8 cellular contexts compared by ENCODE assay signal in the genomic region with DNA sequence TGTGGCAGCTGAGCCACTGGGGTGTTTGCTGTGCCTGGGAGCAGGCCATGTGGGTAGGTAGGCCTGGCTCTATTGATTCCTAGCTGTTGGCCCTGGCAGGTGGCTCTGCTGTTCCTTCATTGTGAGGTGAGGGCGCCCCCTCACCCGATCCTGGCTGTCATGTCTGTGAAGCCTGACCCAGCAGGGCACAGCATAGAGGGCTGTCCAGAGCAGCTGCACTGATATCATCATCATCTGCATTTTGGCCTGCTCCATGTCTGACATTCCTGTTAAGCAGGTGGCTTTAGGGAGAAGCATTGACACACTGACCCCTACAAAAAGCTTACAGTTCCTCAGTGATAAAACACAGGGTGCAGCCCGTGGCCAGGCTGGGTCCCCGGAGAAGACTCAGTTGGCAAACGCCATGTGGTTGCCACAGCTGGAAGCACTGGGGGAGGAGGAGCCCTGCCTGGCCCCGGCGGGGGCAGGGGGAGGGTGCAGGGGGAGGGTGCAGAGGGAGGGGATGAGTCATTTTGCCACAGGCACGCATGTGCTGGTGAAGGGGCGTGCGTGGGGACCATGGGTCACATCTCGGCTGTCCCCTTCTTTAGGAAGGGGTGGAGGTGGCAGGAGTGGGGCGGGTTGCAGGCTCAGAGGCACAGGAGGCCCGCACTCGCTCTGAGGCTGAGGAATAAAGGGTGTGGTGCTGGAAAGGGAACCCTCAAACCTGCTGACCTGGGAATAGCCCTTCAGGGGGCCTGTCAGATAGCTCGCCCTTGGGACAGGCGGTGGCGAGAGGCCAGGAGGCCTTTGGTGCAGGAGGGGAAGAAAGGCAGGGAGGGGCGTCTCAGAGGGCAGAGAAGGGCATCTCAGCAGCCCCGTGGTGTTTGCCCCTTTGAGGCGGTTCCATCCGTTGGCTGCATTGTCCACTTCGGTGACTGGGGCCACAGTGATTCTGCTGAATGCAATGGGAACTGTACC. TPM values are rescaled to one million over a fixed set of nuclear protein-coding genes. Genes with fewer than 3 reads are reported as not detected.
DNase-seq lines count a peak whose midpoint lies in the region; ATAC-seq, FAIRE-seq and TF ChIP-seq lines count a peak whose summit lies in the region.

No MANE protein-coding gene starts in this region.

- peaks cover 0 to 6% (median under 1%) of the 10 kb centered on the region in 4 experiments; a peak in 3 of 7 replicates for H3K4me1 ChIP-seq in H1 (replicated peaks in 1 of 4; ENCODE audit: control insufficient read depth in 3 of 4, insufficient read depth in 4 of 4, low read length in 3 of 4)

- no peak overlapping the region for H3K14ac ChIP-seq in H1 (ENCODE audit: insufficient read length)

- H3K27me3 ChIP-seq in H1 (replicated peaks in 1 of 4; ENCODE audit: control insufficient read depth in 3 of 4, extremely low read depth in 1 of 4, insufficient read depth in 3 of 4, low read length in 3 of 4), result no peaks in the 10 kb centered on the region

- H4K91ac ChIP-seq in H1 (replicated peaks; ENCODE audit: insufficient read length, low read length), result peak overlapping the region; percentile 48

- H2BK20ac ChIP-seq in H1 (ENCODE audit: low read length), result peak overlapping the region; percentile 9; the same call in 1 of the 2 replicates

- peaks cover 0 to 3% of the 10 kb centered on the region in 2 experiments; a peak in 2 of 4 replicates for H3K79me2 ChIP-seq in H1 (ENCODE audit: control insufficient read depth in 1 of 2, insufficient read depth in 2 of 2, low read length in 2 of 2)

- FAIRE-seq in H1 (lab: Jason Lieb, UNC), result no peak

- peak; percentile 14 for ATAC-seq in HG02870 (IDR thresholded peaks at IDR 0.05; ENCODE audit: unreplicated experiment)

- H3K36me3 ChIP-seq in H1 (ENCODE audit: control insufficient read depth in 2 of 4, insufficient read depth in 4 of 4, low read length in 3 of 4), result no peaks in the 10 kb centered on the region; a peak in 1 of 8 replicates

- H3K4me3 ChIP-seq in H1 (ENCODE audit: extremely low read depth in 1 of 4, insufficient read depth in 2 of 4, low read depth in 3 of 4, low read length in 4 of 4), result no peak overlapping the region

- H2AFZ ChIP-seq in H1 (ENCODE audit: low read length), result no peak overlapping the region

- 0 out of 2 replicates have a peak overlapping the region, but pooled peaks have one; percentile 16 for H3K18ac ChIP-seq in H1 (ENCODE audit: extremely low read depth, low read length)

- 0 out of 2 replicates have a peak overlapping the region, but pooled peaks have one; percentile 2 for H2BK5ac ChIP-seq in H1 (ENCODE audit: low read depth, low read length)

- no peak overlapping the region for H3K4ac ChIP-seq in H1 (replicated peaks; ENCODE audit: insufficient read length, low read depth, low read length)

- no peak overlapping the region for H4K5ac ChIP-seq in H1 (ENCODE audit: insufficient read length, low read depth, low read length)

- peak; percentile 13 to 28; a peak in 1 of 4 replicates for TF ChIP-seq RAD21 in H1 (IDR thresholded peaks at IDR 0.05 in 1 of 2, conservative IDR thresholded peaks at IDR 0.05 in 1 of 2; ENCODE audit: low read depth in 2 of 2, low read length in 2 of 2)

- peak in 2 of 3 experiments; percentile 5 to 15; a peak in 2 of 4 replicates for TF ChIP-seq CTCF in H1 (IDR thresholded peaks at IDR 0.05; ENCODE audit: control extremely low read depth in 1 of 3, insufficient read depth in 1 of 3, low read depth in 1 of 3, low read length in 3 of 3)

- POLR2A ChIA-PET in H1 (lab: Charles Lee; ENCODE audit: partially characterized antibody), result no interaction called here

- DNase-seq in COLO668 (lab: John Stamatoyannopoulos, UW; ENCODE audit: unreplicated experiment), result peak; percentile 47
- peak; percentile 47 to 74 (median 62) for DNase-seq in activated CD4-positive, CD25-positive, alpha-beta regulatory T cell (lab: John Stamatoyannopoulos, UW)
- DNase-seq in H1 (ENCODE audit: low read depth in 1 of 2, low spot score in 2 of 2), result no peak
- peak; percentile 64 to 66 for DNase-seq in stimulated activated CD8-positive, alpha-beta memory T cell treated with anti-CD3 and anti-CD28 coated beads, Interleukin-7, amount 100 ng/mL, for 1 hour (ENCODE audit: low read depth in 2 of 2)
- DNase-seq in NCI-H1436 (lab: John Stamatoyannopoulos, UW), result no peak
- no peak for DNase-seq in NCI-H1930 (lab: John Stamatoyannopoulos, UW)
- DNase-seq in RKO (ENCODE audit: low spot score), result no peak

- no peak overlapping the region for H3K4me2 ChIP-seq in H1 (ENCODE audit: insufficient read depth in 1 of 2, low read depth in 2 of 2, low read length in 2 of 2)

- peak overlapping the region; percentile 79; the same call in 1 of the 2 replicates for H2AK5ac ChIP-seq in H1 (ENCODE audit: low read depth, low read length)

- H4K8ac ChIP-seq in H1 (ENCODE audit: extremely low read depth, insufficient read depth, low read length), result no peak overlapping the region

- CTCF ChIA-PET in H1 (lab: Charles Lee; ENCODE audit: partially characterized antibody), result interaction anchor here (0.9 to 1.8 kb wide), 3 partner anchors 13 to 72 kb away, joined by 3 to 4 read pairs (median 4); no protein-coding TSS in a partner anchor

- peaks cover 14% of the 10 kb centered on the region for H3K23me2 ChIP-seq in H1 (ENCODE audit: low read depth, low read length)

- H3K56ac ChIP-seq in H1 (replicated peaks; ENCODE audit: insufficient read length, low read depth, low read length), result peak overlapping the region; percentile 96

- H3K9me3 ChIP-seq in H1 (ENCODE audit: insufficient read depth in 2 of 2, low read depth in 1 of 2, low read length in 1 of 2), result no peaks in the 10 kb centered on the region

- TF ChIP-seq POLR2A in H1 (IDR thresholded peaks at IDR 0.05; ENCODE audit: control extremely low read depth in 1 of 2, low read depth in 2 of 2, low read length in 2 of 2), result no peak

- H3K79me1 ChIP-seq in H1 (ENCODE audit: low read depth, low read length), result no peaks in the 10 kb centered on the region

- H3K23ac ChIP-seq in H1 (ENCODE audit: insufficient read length), result no peak overlapping the region

- peak overlapping the region; percentile 44; the same call in 1 of the 2 replicates for H2BK12ac ChIP-seq in H1 (ENCODE audit: low read depth, low read length)

- 89% methylated on average over 16 of the region's 22 CpGs; no CpG with 5 or more reads in 1 of the 2 experiments for WGBS in H1 (ENCODE audit: extremely low coverage in 1 of 2, insufficient coverage in 1 of 2, insufficient read length in 1 of 2, insufficient replicate concordance in 2 of 2, low coverage in 1 of 2, low lambda C conversion rate in 2 of 2, missing lambda C conversion rate in 1 of 2), 2 experiments

- no peak for TF ChIP-seq EP300 in H1 (IDR thresholded peaks at IDR 0.05; ENCODE audit: borderline replicate concordance in 1 of 2, low read depth in 2 of 2, low read length in 2 of 2)

- H3K27ac ChIP-seq in H1 (ENCODE audit: low read depth, low read length), result no peak overlapping the region

- H2BK15ac ChIP-seq in H1 (ENCODE audit: low read length), result peak overlapping the region; percentile 22; the same call in 1 of the 2 replicates

- H4K20me1 ChIP-seq in H1 (replicated peaks in 1 of 2; ENCODE audit: control insufficient read depth in 1 of 2, insufficient read depth in 2 of 2, low read length in 2 of 2), result peaks cover 0 to 14% of the 10 kb centered on the region in 2 experiments

- no peak overlapping the region for H3K9ac ChIP-seq in H1 (replicated peaks in 1 of 4; ENCODE audit: extremely low read depth in 1 of 4, low read depth in 3 of 4, low read length in 3 of 4)

- peak overlapping the region; percentile 75 for H2BK120ac ChIP-seq in H1 (replicated peaks; ENCODE audit: low read depth, low read length)

TF ChIP-seq in H1, 55 proteins besides CTCF, POLR2A, EP300 and RAD21:
- TF ChIP-seq GABPA (IDR thresholded peaks at IDR 0.05; ENCODE audit: borderline replicate concordance, insufficient read depth, low read length), result no peak
- no peak for TF ChIP-seq EGR1 (IDR thresholded peaks at IDR 0.05; ENCODE audit: borderline replicate concordance, low read depth, low read length)
- TF ChIP-seq TBP (IDR thresholded peaks at IDR 0.05; ENCODE audit: low read depth, low read length), result no peak
- TF ChIP-seq CBX5 (IDR thresholded peaks at IDR 0.05; ENCODE audit: low read depth, low read length), result no peak
- TF ChIP-seq EZH2 (IDR thresholded peaks at IDR 0.05; ENCODE audit: low read depth, low read length, severe bottlenecking), result no peak
- TF ChIP-seq NRF1 (IDR thresholded peaks at IDR 0.05; ENCODE audit: low read depth, low read length), result no peak

RNA-seq across cellular contexts. Expression of a gene that starts 31.6 kb away (rescaled TPM):
- total RNA-seq in H1 (2021; fragmentation: NEBNext Ultra II Directional; extraction: Animal tissue kit (Norgen Biotek cat#: 25700)), result 0.71 and 0.74 TPM in 2 replicates
- 1.3 and 1.5 TPM in 2 replicates for polyA plus RNA-seq in H1 (2011; rRNA removed)
- 0.81 TPM for polyA plus RNA-seq in H1 (2011; cell fraction: cytosol; rRNA removed)
- polyA plus RNA-seq in H1 (2011; cell fraction: nucleus; rRNA removed), result 1.4 TPM
- polyA plus RNA-seq in H1 (2012, experiment 1 of 2), result 0.75 to 1.2 TPM (median 1.0 TPM) in 4 replicates
- polyA plus RNA-seq in H1 (2012, experiment 2 of 2), result 0.20 TPM
- polyA plus RNA-seq in H1 (2013, experiment 1 of 2), result 0.63 TPM
- 0.55 TPM for polyA plus RNA-seq in H1 (2013, experiment 2 of 2)
- polyA minus RNA-seq in H1 (2011; rRNA and poly(A)+ RNA removed), result 1.2 and 1.5 TPM in 2 replicates
- 2.6 TPM for polyA minus RNA-seq in H1 (2011; cell fraction: cytosol; rRNA and poly(A)+ RNA removed)
- 4.5 TPM for polyA minus RNA-seq in H1 (2011; cell fraction: nucleus; rRNA and poly(A)+ RNA removed)

Comparison
In these comparisons a context has a peak if more than half of its experiments do, and no peak if none do; other contexts are left out.
1. DNase-seq: peak in COLO668 (single experiment), activated CD4-positive, CD25-positive, alpha-beta regulatory T cell (4 of 4) and stimulated activated CD8-positive, alpha-beta memory T cell treated with anti-CD3 and anti-CD28 coated beads, Interleukin-7, amount 100 ng/mL, for 1 hour (2 of 2); none in H1 (0 of 2), NCI-H1436 (single experiment), NCI-H1930 (0 of 2) and RKO (single experiment).